Comparison of ENCODE assay signal across 28 cellular contexts in genomic region chr14:58571256-58571655, GRCh38.
DNase-seq lines count a peak whose midpoint lies in the region; ATAC-seq, FAIRE-seq and TF ChIP-seq lines count a peak whose summit lies in the region.
"Had no signal": no experiment of that assay in that cellular context is flagged by ENCODE, and none has a peak within 500 bp of the region (broad histone marks: within the 10 kb centered on the region; RNA-seq: fewer than 3 reads in every experiment).

No MANE protein-coding gene starts in this region.

- peaks cover 39% of the 10 kb centered on the region for H3K4me1 Mint-ChIP-seq in activated CD4-positive, alpha-beta memory T cell treated with anti-CD3 and anti-CD28 coated beads for 36 hours (ENCODE audit: low read depth)
- peaks cover 13% of the 10 kb centered on the region for H3K4me1 Mint-ChIP-seq in activated CD4-positive, alpha-beta memory T cell treated with anti-CD3 and anti-CD28 coated beads, Interleukin-2, amount 10 ng/mL, durations not matched to agents 7 days and 5 days
- H3K4me1 Mint-ChIP-seq in GM23338 (peaks cover 13% of the 10 kb centered on the region; the same call in 2 of the 3 replicates), nephron progenitor cell (peaks cover 65% of the 10 kb centered on the region), MCF 10A (ENCODE audit: insufficient read depth, unreplicated experiment) (no peaks in the 10 kb centered on the region)
- peaks cover 22% of the 10 kb centered on the region for H3K4me1 Mint-ChIP-seq in activated T-helper 2 cell treated with anti-CD3 and anti-CD28 coated beads, Interferon-gamma antibody, Interleukin-2, Interleukin-4, amounts not matched to agents 10 μg/mL and 5 μg/mL and 100 μg/mL, durations not matched to agents 14 hours and 24 hours and 36 hours (ENCODE audit: low read depth)
- H3K4me1 Mint-ChIP-seq: natural killer cell had no signal

- no peak for TF ChIP-seq CTCF in GM23338 (conservative IDR thresholded peaks at IDR 0.05; ENCODE audit: low read depth in 2 of 2)
- no peak for TF ChIP-seq CTCF in nephron progenitor cell (IDR thresholded peaks at IDR 0.05)
- no peak for TF ChIP-seq CTCF in MCF 10A (IDR thresholded peaks at IDR 0.05; ENCODE audit: unreplicated experiment)

- no peak overlapping the region for H3K4me2 ChIP-seq in GM23338
- H3K4me2 ChIP-seq: A549 had no signal

- no peaks in the 10 kb centered on the region for H3K27me3 Mint-ChIP-seq in activated CD4-positive, alpha-beta memory T cell treated with anti-CD3 and anti-CD28 coated beads for 36 hours
- no peaks in the 10 kb centered on the region for H3K27me3 Mint-ChIP-seq in activated CD4-positive, alpha-beta memory T cell treated with anti-CD3 and anti-CD28 coated beads, Interleukin-2, amount 10 ng/mL, durations not matched to agents 7 days and 5 days
- H3K27me3 Mint-ChIP-seq in GM23338 (ENCODE audit: insufficient read depth, low read depth, poor library complexity) (peaks cover 3% of the 10 kb centered on the region), nephron progenitor cell (ENCODE audit: low read depth, poor library complexity) (no peaks in the 10 kb centered on the region), MCF 10A (ENCODE audit: insufficient read depth, unreplicated experiment) (peaks cover 21% of the 10 kb centered on the region)
- no peaks in the 10 kb centered on the region for H3K27me3 Mint-ChIP-seq in activated T-helper 2 cell treated with anti-CD3 and anti-CD28 coated beads, Interferon-gamma antibody, Interleukin-2, Interleukin-4, amounts not matched to agents 10 μg/mL and 5 μg/mL and 100 μg/mL, durations not matched to agents 14 hours and 24 hours and 36 hours (ENCODE audit: low read depth)
- H3K27me3 Mint-ChIP-seq: CD4-positive, CD25-positive, alpha-beta regulatory T cell had no signal

- no peaks in the 10 kb centered on the region for H3K36me3 ChIP-seq in GM23338 (ENCODE audit: insufficient read depth)
- no peaks in the 10 kb centered on the region for H3K36me3 ChIP-seq in small intestine (ENCODE audit: control insufficient read depth in 2 of 2, insufficient read depth in 2 of 2, low read length in 2 of 2)
- H3K36me3 ChIP-seq: heart right ventricle had no signal

- no TSS peak for BruUV-seq in MCF 10A (replicated peaks; lab: Mats Ljungman, UMichigan)

- H3K27ac ChIP-seq in GM23338 (ENCODE audit: low read depth), result no peak overlapping the region
- no peak overlapping the region for H3K27ac ChIP-seq in small intestine (ENCODE audit: low read depth in 1 of 2, low read length in 1 of 2)
- H3K27ac ChIP-seq: A549, GM23248, heart right ventricle had no signal

- ATAC-seq in GM23338, result no peak
- ATAC-seq: heart right ventricle, natural killer cell, Panc1 had no signal

- no peaks in the 10 kb centered on the region for H3K27me3 ChIP-seq in GM23338 (ENCODE audit: insufficient read depth)
- no peaks in the 10 kb centered on the region for H3K27me3 ChIP-seq in small intestine (ENCODE audit: control insufficient read depth in 2 of 2, insufficient read depth in 2 of 2, low read length in 2 of 2)
- H3K27me3 ChIP-seq: heart right ventricle had no signal

- no peaks in the 10 kb centered on the region for H3K9me3 ChIP-seq in small intestine (ENCODE audit: control insufficient read depth, low read depth)
- H3K9me3 ChIP-seq: A549, heart right ventricle had no signal

- no peaks in the 10 kb centered on the region for H3K36me3 Mint-ChIP-seq in activated CD4-positive, alpha-beta memory T cell treated with anti-CD3 and anti-CD28 coated beads for 36 hours
- no peaks in the 10 kb centered on the region for H3K36me3 Mint-ChIP-seq in activated CD4-positive, alpha-beta memory T cell treated with anti-CD3 and anti-CD28 coated beads, Interleukin-2, amount 10 ng/mL, durations not matched to agents 7 days and 5 days (ENCODE audit: low read depth)
- H3K36me3 Mint-ChIP-seq in GM23338 (ENCODE audit: low read depth) (no peaks in the 10 kb centered on the region), nephron progenitor cell (ENCODE audit: low read depth) (no peaks in the 10 kb centered on the region), MCF 10A (ENCODE audit: insufficient read depth, unreplicated experiment) (peaks cover 6% of the 10 kb centered on the region)
- H3K36me3 Mint-ChIP-seq in activated T-helper 2 cell treated with anti-CD3 and anti-CD28 coated beads, Interferon-gamma antibody, Interleukin-2, Interleukin-4, amounts not matched to agents 10 μg/mL and 5 μg/mL and 100 μg/mL, durations not matched to agents 14 hours and 24 hours and 36 hours (ENCODE audit: low read depth), result no peaks in the 10 kb centered on the region
- H3K36me3 Mint-ChIP-seq: CD4-positive, CD25-positive, alpha-beta regulatory T cell; natural killer cell had no signal

- H3K9me2 ChIP-seq in GM23338 (ENCODE audit: insufficient read depth), result no peaks in the 10 kb centered on the region

- CTCF ChIA-PET in activated CD4-positive, alpha-beta memory T cell treated with anti-CD3 and anti-CD28 coated beads for 36 hours (lab: Charles Lee), result no interaction called here
- CTCF ChIA-PET in activated CD4-positive, alpha-beta memory T cell treated with anti-CD3 and anti-CD28 coated beads, Interleukin-2, amount 10 ng/mL, durations not matched to agents 7 days and 5 days (lab: Charles Lee), result no interaction called here
- CTCF ChIA-PET in MCF 10A (lab: Yijun Ruan, JAX), result no interaction called here

- H3F3A ChIP-seq in GM23338 (replicated peaks; ENCODE audit: low read depth), result no peaks in the 10 kb centered on the region

- no peaks in the 10 kb centered on the region for H3K9me3 Mint-ChIP-seq in activated CD4-positive, alpha-beta memory T cell treated with anti-CD3 and anti-CD28 coated beads for 36 hours
- H3K9me3 Mint-ChIP-seq in activated CD4-positive, alpha-beta memory T cell treated with anti-CD3 and anti-CD28 coated beads, Interleukin-2, amount 10 ng/mL, durations not matched to agents 7 days and 5 days, result no peaks in the 10 kb centered on the region
- H3K9me3 Mint-ChIP-seq in GM23338 (no peaks in the 10 kb centered on the region), nephron progenitor cell (no peaks in the 10 kb centered on the region), MCF 10A (ENCODE audit: unreplicated experiment) (no peaks in the 10 kb centered on the region)
- H3K9me3 Mint-ChIP-seq in activated T-helper 2 cell treated with anti-CD3 and anti-CD28 coated beads, Interferon-gamma antibody, Interleukin-2, Interleukin-4, amounts not matched to agents 10 μg/mL and 5 μg/mL and 100 μg/mL, durations not matched to agents 14 hours and 24 hours and 36 hours, result no peaks in the 10 kb centered on the region
- H3K9me3 Mint-ChIP-seq: CD4-positive, CD25-positive, alpha-beta regulatory T cell; natural killer cell had no signal

- H2AFZ ChIP-seq in GM23338, result peak overlapping the region; percentile 29; the same call in 1 of the 2 replicates

- no peak for FAIRE-seq in small intestine (lab: Jason Lieb, UNC)
- FAIRE-seq: A549, bronchial epithelial cell, D721Med, endothelial cell of umbilical vein, frontal cortex had no signal

- H3K4me1 ChIP-seq in GM23338 (ENCODE audit: insufficient read depth) (0 out of 2 replicates have a peak, but pooled peaks cover 3% of the 10 kb centered on the region), small intestine (ENCODE audit: control insufficient read depth in 2 of 2, insufficient read depth in 1 of 2, low read depth in 1 of 2, low read length in 1 of 2) (no peaks in the 10 kb centered on the region)
- H3K4me1 ChIP-seq: A549, heart right ventricle had no signal

- no peaks in the 10 kb centered on the region for H4K20me1 ChIP-seq in GM23338 (replicated peaks; ENCODE audit: insufficient read depth)

- 90 to 94% (median 94%) methylated on average over 7 of the region's 7 CpGs for WGBS in small intestine, 3 donors

- POLR2A ChIA-PET in activated CD4-positive, alpha-beta memory T cell treated with anti-CD3 and anti-CD28 coated beads for 36 hours (lab: Charles Lee), result no interaction called here
- POLR2A ChIA-PET in activated CD4-positive, alpha-beta memory T cell treated with anti-CD3 and anti-CD28 coated beads, Interleukin-2, amount 10 ng/mL, durations not matched to agents 7 days and 5 days (lab: Charles Lee), result no interaction called here
- POLR2A ChIA-PET in MCF 10A (lab: Yijun Ruan, JAX), result no interaction called here

- no peak overlapping the region for H3K4me3 Mint-ChIP-seq in activated CD4-positive, alpha-beta memory T cell treated with anti-CD3 and anti-CD28 coated beads for 36 hours
- no peak overlapping the region for H3K4me3 Mint-ChIP-seq in activated CD4-positive, alpha-beta memory T cell treated with anti-CD3 and anti-CD28 coated beads, Interleukin-2, amount 10 ng/mL, durations not matched to agents 7 days and 5 days
- H3K4me3 Mint-ChIP-seq in GM23338, result no peak overlapping the region
- peak overlapping the region; percentile 44 for H3K4me3 Mint-ChIP-seq in activated T-helper 2 cell treated with anti-CD3 and anti-CD28 coated beads, Interferon-gamma antibody, Interleukin-2, Interleukin-4, amounts not matched to agents 10 μg/mL and 5 μg/mL and 100 μg/mL, durations not matched to agents 14 hours and 24 hours and 36 hours (ENCODE audit: low read depth)
- H3K4me3 Mint-ChIP-seq in nephron progenitor cell, result peak overlapping the region; percentile 17
- no peak overlapping the region for H3K4me3 Mint-ChIP-seq in MCF 10A (ENCODE audit: unreplicated experiment)
- H3K4me3 Mint-ChIP-seq: CD4-positive, CD25-positive, alpha-beta regulatory T cell; natural killer cell had no signal

- H3K79me2 ChIP-seq in GM23338 (replicated peaks; ENCODE audit: insufficient read depth), result no peaks in the 10 kb centered on the region

- DNase-seq in activated CD4-positive, alpha-beta memory T cell treated with anti-CD3 and anti-CD28 coated beads for 36 hours, result no peak
- DNase-seq in activated CD4-positive, alpha-beta memory T cell treated with anti-CD3 and anti-CD28 coated beads, Interleukin-2, amount 10 ng/mL, durations not matched to agents 7 days and 5 days, result no peak
- DNase-seq in GM23338 (ENCODE audit: low spot score) (no peak), nephron progenitor cell (no peak), MCF 10A (ENCODE audit: unreplicated experiment) (no peak), NCI-H748 treated with DMSO at 0.1 percent for 48 hours (lab: John Stamatoyannopoulos, UW) (no peak), small intestine (no peak)
- DNase-seq in activated T-helper 2 cell treated with anti-CD3 and anti-CD28 coated beads, Interferon-gamma antibody, Interleukin-2, Interleukin-4, amounts not matched to agents 10 μg/mL and 5 μg/mL and 100 μg/mL, durations not matched to agents 14 hours and 24 hours and 36 hours (ENCODE audit: low spot score), result no peak
- DNase-seq: activated gamma-delta T cell treated with Interleukin-2 at 50 U/mL for 16 hours, anterior cingulate cortex, GF-D8, GM23248, heart right ventricle, midbrain, MV-4-11, natural killer cell, NCI-H1436 treated with DMSO at 0.1 percent for 48 hours, NCI-H2081 treated with DMSO at 0.1 percent for 48 hours, NCI-H226, Right ventricle myocardium superior, T-helper 9 cell had no signal

- H3K4me3 ChIP-seq in GM23338 (no peak overlapping the region), small intestine (ENCODE audit: low read depth in 1 of 2, low read length in 2 of 2) (no peak overlapping the region)
- H3K4me3 ChIP-seq: A549, GM23248, heart right ventricle had no signal

- H3K27ac Mint-ChIP-seq in activated CD4-positive, alpha-beta memory T cell treated with anti-CD3 and anti-CD28 coated beads for 36 hours, result peak overlapping the region; percentile 87
- no peak overlapping the region for H3K27ac Mint-ChIP-seq in activated CD4-positive, alpha-beta memory T cell treated with anti-CD3 and anti-CD28 coated beads, Interleukin-2, amount 10 ng/mL, durations not matched to agents 7 days and 5 days
- no peak overlapping the region for H3K27ac Mint-ChIP-seq in GM23338
- H3K27ac Mint-ChIP-seq in activated T-helper 2 cell treated with anti-CD3 and anti-CD28 coated beads, Interferon-gamma antibody, Interleukin-2, Interleukin-4, amounts not matched to agents 10 μg/mL and 5 μg/mL and 100 μg/mL, durations not matched to agents 14 hours and 24 hours and 36 hours, result peak overlapping the region; percentile 84
- H3K27ac Mint-ChIP-seq in nephron progenitor cell, result peak overlapping the region; percentile 95
- no peak overlapping the region for H3K27ac Mint-ChIP-seq in MCF 10A (ENCODE audit: low read depth, unreplicated experiment)
- H3K27ac Mint-ChIP-seq: natural killer cell had no signal

- intact Hi-C loops in activated CD4-positive, alpha-beta memory T cell treated with anti-CD3 and anti-CD28 coated beads for 36 hours (cut with micrococcal nuclease), result loop anchor here (5.0 kb wide), 1 partner anchor 166 kb away; no protein-coding TSS in a partner anchor
- intact Hi-C loops in activated T-helper 2 cell treated with anti-CD3 and anti-CD28 coated beads, Interferon-gamma antibody, Interleukin-2, Interleukin-4, amounts not matched to agents 10 μg/mL and 5 μg/mL and 100 μg/mL, durations not matched to agents 14 hours and 24 hours and 36 hours (cut with micrococcal nuclease), result loop anchor here (5.0 kb wide), 3 partner anchors 69 to 161 kb away; partner anchors contain the start of genes KIAA0586 and TIMM9
- intact Hi-C loops in MCF 10A (cut with micrococcal nuclease), result no loop called here

Comparison
In these comparisons a context has a peak if more than half of its experiments do, and no peak if none do; other contexts are left out.
1. H3K27ac Mint-ChIP-seq: peak in activated CD4-positive, alpha-beta memory T cell treated with anti-CD3 and anti-CD28 coated beads for 36 hours (single experiment), activated T-helper 2 cell treated with anti-CD3 and anti-CD28 coated beads, Interferon-gamma antibody, Interleukin-2, Interleukin-4, amounts not matched to agents 10 μg/mL and 5 μg/mL and 100 μg/mL, durations not matched to agents 14 hours and 24 hours and 36 hours (single experiment) and nephron progenitor cell (single experiment); none in activated CD4-positive, alpha-beta memory T cell treated with anti-CD3 and anti-CD28 coated beads, Interleukin-2, amount 10 ng/mL, durations not matched to agents 7 days and 5 days (single experiment), GM23338 (single experiment) and MCF 10A (single experiment).
2. H3K4me3 Mint-ChIP-seq: peak in activated T-helper 2 cell treated with anti-CD3 and anti-CD28 coated beads, Interferon-gamma antibody, Interleukin-2, Interleukin-4, amounts not matched to agents 10 μg/mL and 5 μg/mL and 100 μg/mL, durations not matched to agents 14 hours and 24 hours and 36 hours (single experiment) and nephron progenitor cell (single experiment); none in activated CD4-positive, alpha-beta memory T cell treated with anti-CD3 and anti-CD28 coated beads for 36 hours (single experiment), activated CD4-positive, alpha-beta memory T cell treated with anti-CD3 and anti-CD28 coated beads, Interleukin-2, amount 10 ng/mL, durations not matched to agents 7 days and 5 days (single experiment), GM23338 (single experiment) and MCF 10A (single experiment).